ENCODE assay signal across 12 cellular contexts in the genomic region with DNA sequence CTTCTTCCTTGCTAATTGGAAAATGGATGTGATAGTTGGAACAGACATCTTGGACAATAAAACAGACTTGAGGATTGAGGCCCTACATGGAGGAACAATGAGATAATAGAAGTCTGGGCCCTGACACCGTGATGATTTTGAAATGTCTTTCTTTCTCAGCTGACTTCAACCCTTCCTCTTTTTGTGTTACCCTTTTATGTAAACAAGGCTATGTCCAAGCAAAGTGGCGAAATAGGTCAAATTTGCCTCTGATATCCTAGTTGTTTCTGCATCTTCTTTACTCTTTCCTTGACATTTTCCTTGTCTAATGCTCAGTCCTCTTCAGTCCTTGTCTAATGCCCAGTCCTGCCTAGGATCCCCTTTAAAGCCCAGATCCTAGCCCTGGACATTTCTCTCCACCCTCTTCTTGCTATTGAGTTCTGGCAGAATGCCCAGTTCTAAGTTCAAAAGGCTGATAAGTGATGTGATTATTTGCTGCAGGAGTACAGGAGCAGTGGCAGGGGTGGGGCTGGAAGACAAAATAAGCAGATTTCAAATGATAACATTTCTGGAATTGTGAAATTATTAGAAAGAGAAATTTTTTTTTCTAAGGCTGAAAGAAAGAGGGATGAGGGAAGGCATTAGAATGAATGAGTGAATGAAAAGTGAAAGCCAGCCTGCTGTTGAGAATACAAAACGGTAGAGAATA. TPM values are rescaled to one million over a fixed set of nuclear protein-coding genes. Genes with fewer than 3 reads are reported as not detected.
DNase-seq lines count a peak whose midpoint lies in the region; ATAC-seq lines count a peak whose summit lies in the region.
"Had no signal": no experiment of that assay in that cellular context is flagged by ENCODE, and none has a peak within 500 bp of the region (broad histone marks: within the 10 kb centered on the region; RNA-seq: fewer than 3 reads in every experiment).

No MANE protein-coding gene starts in this region.

- no peak for ATAC-seq in activated CD4-positive, alpha-beta T cell treated with anti-CD3 and anti-CD28 coated beads for 36 hours
- ATAC-seq in HG03196 (IDR thresholded peaks at IDR 0.05; ENCODE audit: unreplicated experiment) = no peak
- no peak for ATAC-seq in HG03378 (IDR thresholded peaks at IDR 0.05; ENCODE audit: unreplicated experiment)
- ATAC-seq: activated CD4-positive, CD25-positive, alpha-beta regulatory T cell treated with anti-CD3 and anti-CD28 coated beads, Interleukin-2, amount 50 U/mL, for 24 hours; activated naive CD8-positive, alpha-beta T cell treated with anti-CD3 and anti-CD28 coated beads, Interleukin-2, amount 50 U/mL, for 24 hours had no signal

- intact Hi-C loops in activated CD4-positive, alpha-beta T cell treated with anti-CD3 and anti-CD28 coated beads for 36 hours (cut with DNase I, micrococcal nuclease) = no loop called here

- H3K4me3 Mint-ChIP-seq in activated CD4-positive, alpha-beta T cell treated with anti-CD3 and anti-CD28 coated beads for 36 hours = no peak overlapping the region
- H3K4me3 Mint-ChIP-seq: activated naive CD8-positive, alpha-beta T cell treated with anti-CD3 and anti-CD28 coated beads, Interleukin-2, amount 50 U/mL, for 24 hours had no signal

- H3K9me3 Mint-ChIP-seq in activated CD4-positive, alpha-beta T cell treated with anti-CD3 and anti-CD28 coated beads for 36 hours (ENCODE audit: low read depth) = no peaks in the 10 kb centered on the region
- H3K9me3 Mint-ChIP-seq: activated naive CD8-positive, alpha-beta T cell treated with anti-CD3 and anti-CD28 coated beads, Interleukin-2, amount 50 U/mL, for 24 hours had no signal

- peak; percentile 78 for DNase-seq in DMS153 (lab: John Stamatoyannopoulos, UW)
- peak; percentile 14 for DNase-seq in NCI-H128 (lab: John Stamatoyannopoulos, UW; ENCODE audit: unreplicated experiment)
- peak; percentile 84 for DNase-seq in SKM-1 (lab: John Stamatoyannopoulos, UW; ENCODE audit: unreplicated experiment)
- DNase-seq in medulla oblongata (ENCODE audit: extremely low spot score) = peak; percentile 64
- DNase-seq in activated CD4-positive, alpha-beta T cell treated with anti-CD3 and anti-CD28 coated beads for 36 hours = no peak
- DNase-seq in superior temporal gyrus (ENCODE audit: extremely low spot score) = no peak
- DNase-seq: activated naive CD8-positive, alpha-beta T cell treated with anti-CD3 and anti-CD28 coated beads, Interleukin-2, amount 50 U/mL, for 24 hours; NCI-H1694; stimulated activated CD4-positive, alpha-beta T cell treated with anti-CD3 and anti-CD28 coated beads, Interleukin-4, amount 100 ng/mL, for 4 hours had no signal

- POLR2A ChIA-PET in activated CD4-positive, alpha-beta T cell treated with anti-CD3 and anti-CD28 coated beads for 36 hours (lab: Charles Lee) = no interaction called here

- H3K4me1 Mint-ChIP-seq in activated CD4-positive, alpha-beta T cell treated with anti-CD3 and anti-CD28 coated beads for 36 hours = no peaks in the 10 kb centered on the region

- H3K27ac Mint-ChIP-seq in activated CD4-positive, alpha-beta T cell treated with anti-CD3 and anti-CD28 coated beads for 36 hours = no peak overlapping the region
- H3K27ac Mint-ChIP-seq: activated naive CD8-positive, alpha-beta T cell treated with anti-CD3 and anti-CD28 coated beads, Interleukin-2, amount 50 U/mL, for 24 hours had no signal

- CTCF ChIA-PET in activated CD4-positive, alpha-beta T cell treated with anti-CD3 and anti-CD28 coated beads for 36 hours (lab: Charles Lee) = interaction anchor here (1.2 to 1.4 kb wide), 3 partner anchors 284 to 434 kb away, joined by 3 read pairs; no protein-coding TSS in a partner anchor

- H3K27me3 Mint-ChIP-seq in activated CD4-positive, alpha-beta T cell treated with anti-CD3 and anti-CD28 coated beads for 36 hours = peaks cover 8% of the 10 kb centered on the region

- no peaks in the 10 kb centered on the region for H3K36me3 Mint-ChIP-seq in activated CD4-positive, alpha-beta T cell treated with anti-CD3 and anti-CD28 coated beads for 36 hours (ENCODE audit: low read depth)

RNA-seq across cellular contexts. Expression of gene VPS8, which starts 6.5 kb away (rescaled TPM):
- total RNA-seq in activated CD4-positive, alpha-beta T cell treated with anti-CD3 and anti-CD28 coated beads for 36 hours = 10 to 100 TPM; 24.7 to 33.9 TPM

Comparison
In these comparisons a context has a peak if more than half of its experiments do, and no peak if none do; other contexts are left out.
1. DNase-seq: peak in DMS153 (single experiment), NCI-H128 (single experiment), SKM-1 (single experiment) and medulla oblongata (single experiment); none in activated CD4-positive, alpha-beta T cell treated with anti-CD3 and anti-CD28 coated beads for 36 hours (single experiment) and superior temporal gyrus (single experiment).